Comparison of ENCODE assay signal across 22 cellular contexts in genomic region chr15:40688932-40689799, GRCh38.
"Had no signal": no experiment of that assay in that cellular context is flagged by ENCODE, and none has a peak within 500 bp of the region (broad histone marks: within the 10 kb centered on the region; RNA-seq: fewer than 3 reads in every experiment).

No MANE protein-coding gene starts in this region.

- H3K27ac Mint-ChIP-seq: activated B cell treated with CpG ODN at 0.5 μM for 24 hours; activated CD8-positive, alpha-beta T cell treated with anti-CD3 and anti-CD28 coated beads, Interleukin-2, amount 10 ng/mL, durations not matched to agents 7 days and 5 days; activated naive CD8-positive, alpha-beta T cell treated with anti-CD3 and anti-CD28 coated beads, Interleukin-2, amount 50 U/mL, for 24 hours; mesothelial cell of epicardium had no signal

- ATAC-seq: activated CD8-positive, alpha-beta T cell treated with anti-CD3 and anti-CD28 coated beads, Interleukin-2, amount 10 ng/mL, durations not matched to agents 7 days and 5 days; activated naive CD8-positive, alpha-beta T cell treated with anti-CD3 and anti-CD28 coated beads, Interleukin-2, amount 50 U/mL, for 24 hours; activated T-cell treated with anti-CD3 and anti-CD28 coated beads, Interleukin-2, amount 50 U/mL, for 4 hours; left lobe of liver; pancreas; sciatic nerve; upper lobe of right lung had no signal

- H3K9me3 Mint-ChIP-seq: activated B cell treated with CpG ODN at 0.5 μM for 24 hours; activated naive CD8-positive, alpha-beta T cell treated with anti-CD3 and anti-CD28 coated beads, Interleukin-2, amount 50 U/mL, for 24 hours; activated T-cell treated with anti-CD3 and anti-CD28 coated beads, Interleukin-2, amount 50 U/mL, for 4 hours had no signal

- H3K4me3 Mint-ChIP-seq: activated B cell treated with CpG ODN at 0.5 μM for 24 hours; activated CD8-positive, alpha-beta T cell treated with anti-CD3 and anti-CD28 coated beads, Interleukin-2, amount 10 ng/mL, durations not matched to agents 7 days and 5 days; activated naive CD8-positive, alpha-beta T cell treated with anti-CD3 and anti-CD28 coated beads, Interleukin-2, amount 50 U/mL, for 24 hours; activated T-cell treated with anti-CD3 and anti-CD28 coated beads, Interleukin-2, amount 50 U/mL, for 4 hours; mesothelial cell of epicardium had no signal

- H3K27me3 ChIP-seq: colonic mucosa, neutrophil, pancreas, SJSA1, spleen, upper lobe of right lung had no signal

- H3K36me3 ChIP-seq: colonic mucosa, neutrophil, pancreas, SJSA1 had no signal

- H3K27me3 Mint-ChIP-seq: activated B cell treated with CpG ODN at 0.5 μM for 24 hours; activated naive CD8-positive, alpha-beta T cell treated with anti-CD3 and anti-CD28 coated beads, Interleukin-2, amount 50 U/mL, for 24 hours had no signal

- DNase-seq: activated B cell treated with CpG ODN at 0.5 μM for 24 hours; activated CD4-positive, alpha-beta T cell treated with anti-CD3 and anti-CD28 coated beads for 4 hours; activated CD8-positive, alpha-beta T cell treated with anti-CD3 and anti-CD28 coated beads, Interleukin-2, amount 10 ng/mL, durations not matched to agents 7 days and 5 days; activated gamma-delta T cell treated with Interleukin-2 at 50 U/mL for 16 hours; activated naive CD8-positive, alpha-beta T cell treated with anti-CD3 and anti-CD28 coated beads, Interleukin-2, amount 50 U/mL, for 24 hours; activated T-cell treated with anti-CD3 and anti-CD28 coated beads, Interleukin-2, amount 50 U/mL, for 4 hours; anterior cingulate cortex; caudate nucleus; colonic mucosa; erythroblast; foreskin melanocyte; hypothalamus; kidney; pancreas; spleen; stimulated activated naive CD4-positive, alpha-beta T cell; upper lobe of right lung had no signal

- H3K9me3 ChIP-seq: colonic mucosa, neutrophil, pancreas, SJSA1, spleen, upper lobe of right lung had no signal

- H3K27ac ChIP-seq: colonic mucosa, neutrophil, pancreas, SJSA1, spleen, upper lobe of right lung had no signal

- H3K4me3 ChIP-seq: colonic mucosa, pancreas, SJSA1, spleen, upper lobe of right lung had no signal
